Comparison of ENCODE assay signal across 8 cellular contexts in genomic region chr17:4833178-4833940, GRCh38. TPM values are rescaled to one million over a fixed set of nuclear protein-coding genes. Genes with fewer than 3 reads are reported as not detected.
DNase-seq lines count a peak whose midpoint lies in the region; ATAC-seq and TF ChIP-seq lines count a peak whose summit lies in the region.

Gene MINK1, plus strand, starts transcription at chr17:4833340. Its CDS starts 244 bp downstream, at chr17:4833584.

- H4K8ac ChIP-seq in trophoblast cell (ENCODE audit: low read depth, low read length): peak within 1 kb of the TSS; percentile 90

- H3K36me3 ChIP-seq in trophoblast cell (ENCODE audit: control insufficient read depth in 1 of 2, insufficient read depth in 2 of 2, low read length in 2 of 2): peaks cover 4 to 7% of the 10 kb centered on the region in 2 experiments
- H3K36me3 ChIP-seq in tibial nerve: no peaks in the 10 kb centered on the region

- peak within 1 kb of the TSS; percentile 83 for H3K9ac ChIP-seq in trophoblast cell (ENCODE audit: low read length)

- H3K4me2 ChIP-seq in trophoblast cell (ENCODE audit: low read length): peak within 1 kb of the TSS; percentile 98

- DNase-seq in GM10266 (ENCODE audit: extremely low spot score): peak; percentile 99
- DNase-seq in NCI-H1092 (lab: John Stamatoyannopoulos, UW): peak; percentile 77
- DNase-seq in SW480 (ENCODE audit: low spot score): peak; percentile 90
- peak; percentile 89 for DNase-seq in activated naive CD8-positive, alpha-beta T cell treated with anti-CD3 and anti-CD28 coated beads, Interleukin-2, amount 50 U/mL, for 24 hours
- DNase-seq in Right ventricle myocardium superior: peak; percentile 93
- peak; percentile 94 to 99 for DNase-seq in trophoblast cell
- peak; percentile 67 to 69 for DNase-seq in tibial nerve (ENCODE audit: low spot score in 2 of 2)

- H3K79me2 ChIP-seq in trophoblast cell (ENCODE audit: control insufficient read depth, insufficient read depth, low read length, poor library complexity): peaks cover 28% of the 10 kb centered on the region

- H2AK5ac ChIP-seq in trophoblast cell (ENCODE audit: low read length): peak within 1 kb of the TSS; percentile 95

- H3K18ac ChIP-seq in trophoblast cell (ENCODE audit: low read length): peak within 1 kb of the TSS; percentile 99

- intact Hi-C loops in Right ventricle myocardium superior (cut with DNase I): loop anchor here (10.0 kb wide), 1 partner anchor 51 kb away; no protein-coding TSS in a partner anchor

- H3K9me3 ChIP-seq in trophoblast cell (ENCODE audit: insufficient read depth, low read depth, low read length) (no peaks in the 10 kb centered on the region), tibial nerve (no peaks in the 10 kb centered on the region)

- H4K12ac ChIP-seq in trophoblast cell (ENCODE audit: low read depth, low read length): peak within 1 kb of the TSS; percentile 81

- H3K27me3 Mint-ChIP-seq in activated naive CD8-positive, alpha-beta T cell treated with anti-CD3 and anti-CD28 coated beads, Interleukin-2, amount 50 U/mL, for 24 hours: no peaks in the 10 kb centered on the region

- H3K27me3 ChIP-seq in trophoblast cell (ENCODE audit: insufficient read depth, low read length): no peaks in the 10 kb centered on the region
- H3K27me3 ChIP-seq in tibial nerve: no peaks in the 10 kb centered on the region

- TF ChIP-seq POLR2A in tibial nerve (IDR thresholded peaks at IDR 0.05): peak; percentile 81 to 92

- H3K4ac ChIP-seq in trophoblast cell (ENCODE audit: low read depth, low read length): peak within 1 kb of the TSS; percentile 93

- peak; percentile 82 for ATAC-seq in HG02571 (IDR thresholded peaks at IDR 0.05; ENCODE audit: unreplicated experiment)
- ATAC-seq in activated naive CD8-positive, alpha-beta T cell treated with anti-CD3 and anti-CD28 coated beads, Interleukin-2, amount 50 U/mL, for 24 hours: peak; percentile 85
- peak; percentile 97 for ATAC-seq in Right ventricle myocardium superior (ENCODE audit: poor library complexity)

- peak within 1 kb of the TSS; percentile 97 for H3K14ac ChIP-seq in trophoblast cell (ENCODE audit: low read length)

- peak in 1 of 2 donors; percentile 89 for TF ChIP-seq EP300 in tibial nerve (IDR thresholded peaks at IDR 0.05)

- H3K4me1 Mint-ChIP-seq in activated naive CD8-positive, alpha-beta T cell treated with anti-CD3 and anti-CD28 coated beads, Interleukin-2, amount 50 U/mL, for 24 hours: peaks cover 32% of the 10 kb centered on the region

- H3K4me1 ChIP-seq in trophoblast cell (ENCODE audit: control insufficient read depth in 1 of 2, insufficient read depth in 2 of 2, low read length in 2 of 2) (peaks cover 13 to 21% of the 10 kb centered on the region in 2 experiments), tibial nerve (peaks cover 0 to 42% (median 28%) of the 10 kb centered on the region in 4 donors)

- no peaks in the 10 kb centered on the region for H3K9me3 Mint-ChIP-seq in activated naive CD8-positive, alpha-beta T cell treated with anti-CD3 and anti-CD28 coated beads, Interleukin-2, amount 50 U/mL, for 24 hours

- WGBS in trophoblast cell (ENCODE audit: extremely low coverage, insufficient coverage, insufficient read length): no CpG with 5 or more reads among the region's 91 CpGs
- WGBS in tibial nerve, 2 donors: 1% methylated on average over 59 to 60 of the region's 91 CpGs

- H3K79me1 ChIP-seq in trophoblast cell (ENCODE audit: low read length): peaks cover 11% of the 10 kb centered on the region

- H2BK12ac ChIP-seq in trophoblast cell (ENCODE audit: low read length): peak within 1 kb of the TSS; percentile 58

- H3K36me3 Mint-ChIP-seq in activated naive CD8-positive, alpha-beta T cell treated with anti-CD3 and anti-CD28 coated beads, Interleukin-2, amount 50 U/mL, for 24 hours (ENCODE audit: low read depth): peaks cover 1% of the 10 kb centered on the region

- no peak for TF ChIP-seq CTCF in GM10266 (IDR thresholded peaks at IDR 0.05; ENCODE audit: control insufficient read depth, insufficient read depth, low read depth, missing control alignments)
- peak in 2 of 5 experiments; percentile 13 to 41 for TF ChIP-seq CTCF in tibial nerve (IDR thresholded peaks at IDR 0.05)

- H3K4me3 Mint-ChIP-seq in activated naive CD8-positive, alpha-beta T cell treated with anti-CD3 and anti-CD28 coated beads, Interleukin-2, amount 50 U/mL, for 24 hours: peak within 1 kb of the TSS; percentile 95

- peak within 1 kb of the TSS; percentile 91 for H2BK5ac ChIP-seq in trophoblast cell (ENCODE audit: low read depth, low read length, poor library complexity)

- H3K27ac Mint-ChIP-seq in activated naive CD8-positive, alpha-beta T cell treated with anti-CD3 and anti-CD28 coated beads, Interleukin-2, amount 50 U/mL, for 24 hours: peak within 1 kb of the TSS; percentile 95

- H2AFZ ChIP-seq in trophoblast cell (ENCODE audit: insufficient read depth, low read length, poor library complexity): peak within 1 kb of the TSS; percentile 90

- no peak within 1 kb of the TSS for H3K23ac ChIP-seq in trophoblast cell (ENCODE audit: low read length)

- peak within 1 kb of the TSS; percentile 96 for H2BK120ac ChIP-seq in trophoblast cell (ENCODE audit: insufficient read depth, low read length, poor library complexity)

- H3K4me3 ChIP-seq in trophoblast cell (ENCODE audit: low read depth, low read length) (peak within 1 kb of the TSS; percentile 98), tibial nerve (peak within 1 kb of the TSS; percentile 76 to 100 (median 98))

- H3K27ac ChIP-seq in trophoblast cell (ENCODE audit: low read depth, low read length) (peak within 1 kb of the TSS; percentile 72), tibial nerve (peak within 1 kb of the TSS; percentile 93 to 99 (median 96))

- H4K91ac ChIP-seq in trophoblast cell (ENCODE audit: low read depth, low read length): peak within 1 kb of the TSS; percentile 97

RNA-seq across cellular contexts. Expression of gene MINK1, which starts in this region (rescaled TPM):
- total RNA-seq in Right ventricle myocardium superior (47.6 TPM), tibial nerve (10 to 100 TPM; 57.1 to 94.3 (median 85.7) TPM)
- 54.5 and 55.2 TPM in 2 replicates for polyA plus RNA-seq in trophoblast cell (2013)

Comparison
In these comparisons a context has a peak if more than half of its experiments do, and no peak if none do; other contexts are left out.
1. Peak in every context shown above with its lines: DNase-seq, ATAC-seq, H3K4me3 ChIP-seq and H3K27ac ChIP-seq.